18 cellular contexts compared by ENCODE assay signal in the genomic region with DNA sequence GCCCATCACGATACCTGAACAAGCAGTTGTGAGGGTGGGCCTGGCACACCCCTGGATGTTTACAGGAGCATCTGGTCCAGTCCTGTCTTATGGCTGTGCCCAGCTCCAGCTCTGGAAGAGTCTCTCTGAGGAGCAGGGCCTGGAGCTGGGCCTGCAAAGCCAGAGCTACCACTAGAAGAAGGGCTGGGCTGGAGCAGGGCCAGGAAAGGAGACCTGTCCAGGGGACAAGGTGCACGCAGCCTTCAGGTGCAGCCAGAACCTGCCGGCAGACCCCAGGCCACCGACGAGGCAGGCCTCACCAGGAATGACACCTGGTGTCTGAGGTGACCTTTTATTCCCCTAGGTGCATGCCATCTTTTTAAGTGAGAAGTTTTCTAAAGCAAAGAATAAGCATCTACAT. TPM values are rescaled to one million over a fixed set of nuclear protein-coding genes. Genes with fewer than 3 reads are reported as not detected.
DNase-seq lines count a peak whose midpoint lies in the region; ATAC-seq and TF ChIP-seq lines count a peak whose summit lies in the region.
"Had no signal": no experiment of that assay in that cellular context is flagged by ENCODE, and none has a peak within 500 bp of the region (broad histone marks: within the 10 kb centered on the region; RNA-seq: fewer than 3 reads in every experiment).

No MANE protein-coding gene starts in this region.

- H3K79me2 ChIP-seq in HCT116 (ENCODE audit: insufficient read depth, low read length): no peaks in the 10 kb centered on the region
- no peaks in the 10 kb centered on the region for H3K79me2 ChIP-seq in mammary epithelial cell (ENCODE audit: insufficient read depth, low read length)

- H4K8ac ChIP-seq in mesenchymal stem cell (ENCODE audit: low read length): peak overlapping the region; percentile 12

- in situ Hi-C loops in mammary epithelial cell (cut with MboI; ENCODE audit: low sequenced_read_pairs in 2 of 2): no loop called here

- H3K4me3 Mint-ChIP-seq in activated CD8-positive, alpha-beta T cell treated with anti-CD3 and anti-CD28 coated beads for 36 hours: no peak overlapping the region
- H3K4me3 Mint-ChIP-seq: CD14-positive monocyte; CD4-positive, alpha-beta memory T cell; H9 had no signal

- ATAC-seq in HCT116 (no peak), left ventricle myocardium superior (no peak), HG03135 (IDR thresholded peaks at IDR 0.05; ENCODE audit: unreplicated experiment) (no peak)
- ATAC-seq in activated CD8-positive, alpha-beta T cell treated with anti-CD3 and anti-CD28 coated beads for 36 hours: no peak

- H3K4ac ChIP-seq in mesenchymal stem cell (ENCODE audit: low read depth in 1 of 2, low read length in 2 of 2): no peak overlapping the region

- no peaks in the 10 kb centered on the region for H3K79me1 ChIP-seq in mesenchymal stem cell (replicated peaks; ENCODE audit: low read length, poor library complexity, severe bottlenecking)

- H3K9me2 ChIP-seq in HCT116 (ENCODE audit: insufficient read depth): no peaks in the 10 kb centered on the region

- H3K27ac ChIP-seq in A673 (ENCODE audit: low read depth, low read length, poor library complexity, severe bottlenecking) (no peak overlapping the region), HCT116 (ENCODE audit: low read depth, low read length) (no peak overlapping the region), mammary epithelial cell (ENCODE audit: insufficient read depth, low read depth, low read length) (no peak overlapping the region), mesenchymal stem cell (ENCODE audit: low read length, poor library complexity, severe bottlenecking) (no peak overlapping the region)
- H3K27ac ChIP-seq: BLaER1 had no signal

- WGBS in mammary epithelial cell (ENCODE audit: low coverage, missing lambda C conversion rate): 90% methylated on average over 5 of the region's 5 CpGs
- 94% methylated on average over 3 of the region's 5 CpGs for WGBS in mesenchymal stem cell

- H3K9ac ChIP-seq in HCT116 (ENCODE audit: low read length) (no peak overlapping the region), mammary epithelial cell (ENCODE audit: insufficient read depth, low read length) (no peak overlapping the region), mesenchymal stem cell (ENCODE audit: low read length) (no peak overlapping the region)
- H3K9ac ChIP-seq: BLaER1 had no signal

- dilution Hi-C loops in mammary epithelial cell (cut with HindIII; ENCODE audit: low sequenced_read_pairs): no loop called here

- H3K4me3 ChIP-seq in A673 (ENCODE audit: low read depth, low read length, poor library complexity, severe bottlenecking) (no peak overlapping the region), HCT116 (replicated peaks in 1 of 2; ENCODE audit: low read depth in 1 of 2, low read length in 2 of 2) (no peak overlapping the region), mammary epithelial cell (replicated peaks in 1 of 3; ENCODE audit: insufficient read depth in 1 of 3, low read depth in 2 of 3, low read length in 3 of 3) (no peak overlapping the region), mesenchymal stem cell (ENCODE audit: insufficient read depth in 1 of 2, low read depth in 1 of 2, low read length in 2 of 2) (no peak overlapping the region)
- H3K4me3 ChIP-seq: BLaER1 had no signal

- H3K27me3 ChIP-seq in A673 (replicated peaks; ENCODE audit: insufficient read depth, low read depth, low read length, poor library complexity): no peaks in the 10 kb centered on the region
- no peaks in the 10 kb centered on the region for H3K27me3 ChIP-seq in HCT116 (ENCODE audit: insufficient read depth, low read length)
- no peaks in the 10 kb centered on the region for H3K27me3 ChIP-seq in mammary epithelial cell (ENCODE audit: insufficient read depth, low read length)
- H3K27me3 ChIP-seq in mesenchymal stem cell (ENCODE audit: control insufficient read depth in 1 of 2, insufficient read depth in 1 of 2, low read length in 2 of 2): no peaks in the 10 kb centered on the region
- H3K27me3 ChIP-seq: BLaER1 had no signal

- H4K20me1 ChIP-seq in HCT116 (ENCODE audit: insufficient read depth) (no peaks in the 10 kb centered on the region), mammary epithelial cell (ENCODE audit: insufficient read depth, low read length) (no peaks in the 10 kb centered on the region)
- H4K20me1 ChIP-seq: BLaER1 had no signal

- TF ChIP-seq CTCF in A673 (conservative IDR thresholded peaks at IDR 0.05; ENCODE audit: low read depth, low read length) (no peak), HCT116 (IDR thresholded peaks at IDR 0.05 in 2 of 3, conservative IDR thresholded peaks at IDR 0.05 in 1 of 3; ENCODE audit: borderline replicate concordance in 1 of 3, insufficient read depth in 1 of 3, low read depth in 2 of 3, low read length in 2 of 3) (no peak), mammary epithelial cell (conservative IDR thresholded peaks at IDR 0.05 in 1 of 2, IDR thresholded peaks at IDR 0.05 in 1 of 2; ENCODE audit: extremely low read depth in 1 of 2, insufficient read depth in 1 of 2, low read depth in 1 of 2, low read length in 2 of 2) (no peak)
- TF ChIP-seq CTCF in activated CD8-positive, alpha-beta T cell treated with anti-CD3 and anti-CD28 coated beads for 36 hours (IDR thresholded peaks at IDR 0.05): no peak

- no peak overlapping the region for H2BK15ac ChIP-seq in mesenchymal stem cell (ENCODE audit: low read depth, poor library complexity, severe bottlenecking)

- no peak overlapping the region for H3K27ac Mint-ChIP-seq in activated CD8-positive, alpha-beta T cell treated with anti-CD3 and anti-CD28 coated beads for 36 hours
- H3K27ac Mint-ChIP-seq: CD14-positive monocyte had no signal

- H4K91ac ChIP-seq in mesenchymal stem cell (ENCODE audit: low read length): peak overlapping the region; percentile 64

- no peak overlapping the region for H2AFZ ChIP-seq in HCT116 (ENCODE audit: low read depth, low read length, poor library complexity, severe bottlenecking)
- H2AFZ ChIP-seq in mammary epithelial cell (ENCODE audit: low read depth, low read length): no peak overlapping the region
- no peak overlapping the region for H2AFZ ChIP-seq in mesenchymal stem cell (ENCODE audit: low read depth, low read length)

- H3K4me1 Mint-ChIP-seq in activated CD8-positive, alpha-beta T cell treated with anti-CD3 and anti-CD28 coated beads for 36 hours (ENCODE audit: low read depth): peaks cover 4% of the 10 kb centered on the region

- TF ChIP-seq POLR2A in HCT116 (IDR thresholded peaks at IDR 0.05; ENCODE audit: borderline replicate concordance, extremely low read depth, insufficient read depth, insufficient read length): no peak

- POLR2A ChIA-PET in A673 (lab: Charles Lee; ENCODE audit: low non-redundant PET) (no interaction called here), HCT116 (lab: Charles Lee) (no interaction called here)
- POLR2A ChIA-PET in activated CD8-positive, alpha-beta T cell treated with anti-CD3 and anti-CD28 coated beads for 36 hours (lab: Charles Lee): no interaction called here

- H2BK120ac ChIP-seq in mesenchymal stem cell (ENCODE audit: low read depth, low read length): no peak overlapping the region

- H3K36me3 Mint-ChIP-seq in activated CD8-positive, alpha-beta T cell treated with anti-CD3 and anti-CD28 coated beads for 36 hours (ENCODE audit: low read depth): no peaks in the 10 kb centered on the region
- H3K36me3 Mint-ChIP-seq: CD14-positive monocyte had no signal

- RAD21 ChIA-PET in HCT116 (lab: Charles Lee; ENCODE audit: low non-redundant PET in 1 of 2, low total read pairs in 2 of 2, uncharacterized antibody in 2 of 2, unreplicated experiment in 2 of 2): no interaction called here

- H2AK5ac ChIP-seq in mesenchymal stem cell (ENCODE audit: low read length, severe bottlenecking): no peak overlapping the region

- TF ChIP-seq RAD21 in HCT116 (IDR thresholded peaks at IDR 0.05; ENCODE audit: low read depth): no peak

- no peak overlapping the region for H3K23ac ChIP-seq in mesenchymal stem cell (ENCODE audit: low read length in 2 of 2)

- no peak overlapping the region for H2BK12ac ChIP-seq in mesenchymal stem cell (ENCODE audit: low read length in 2 of 2)

- H3K4me2 ChIP-seq in HCT116 (ENCODE audit: low read length): no peak overlapping the region
- no peak overlapping the region for H3K4me2 ChIP-seq in mammary epithelial cell (ENCODE audit: insufficient read depth, low read depth, low read length)
- no peak overlapping the region for H3K4me2 ChIP-seq in mesenchymal stem cell (ENCODE audit: low read length, poor library complexity, severe bottlenecking)
- H3K4me2 ChIP-seq: BLaER1 had no signal

- DNase-seq in A673 (ENCODE audit: low spot score) (no peak), HCT116 (ENCODE audit: low read depth, low spot score) (no peak), mammary epithelial cell (no peak), mesenchymal stem cell (no peak), left ventricle myocardium superior (no peak)
- DNase-seq in activated CD8-positive, alpha-beta T cell treated with anti-CD3 and anti-CD28 coated beads for 36 hours: no peak
- DNase-seq: ACHN; CD4-positive, alpha-beta memory T cell; DMS153; DMS79; GDM1; H9 had no signal

- H3K9me3 Mint-ChIP-seq in activated CD8-positive, alpha-beta T cell treated with anti-CD3 and anti-CD28 coated beads for 36 hours: no peaks in the 10 kb centered on the region
- H3K9me3 Mint-ChIP-seq: CD4-positive, alpha-beta memory T cell; H9 had no signal

- H3K9me3 ChIP-seq in A673 (ENCODE audit: low read depth, low read length, poor library complexity, severe bottlenecking) (no peaks in the 10 kb centered on the region), HCT116 (ENCODE audit: control insufficient read depth in 1 of 2, insufficient read depth in 1 of 2, low read depth in 1 of 2, low read length in 2 of 2) (no peaks in the 10 kb centered on the region), mammary epithelial cell (replicated peaks; ENCODE audit: insufficient read depth, low read length) (no peaks in the 10 kb centered on the region), mesenchymal stem cell (ENCODE audit: control insufficient read depth, low read length) (no peaks in the 10 kb centered on the region)
- H3K9me3 ChIP-seq: BLaER1 had no signal

- peaks cover 4% of the 10 kb centered on the region for H3K4me1 ChIP-seq in A673 (ENCODE audit: insufficient read depth, low read length, poor library complexity, severe bottlenecking)
- H3K4me1 ChIP-seq in HCT116 (ENCODE audit: control insufficient read depth in 1 of 2, insufficient read depth in 2 of 2, low read length in 2 of 2): peaks cover 0 to 8% of the 10 kb centered on the region in 2 experiments; a peak in 1 of 4 replicates
- H3K4me1 ChIP-seq in mammary epithelial cell (ENCODE audit: insufficient read depth, low read length): peaks cover 10% of the 10 kb centered on the region
- peaks cover 12% of the 10 kb centered on the region for H3K4me1 ChIP-seq in mesenchymal stem cell (ENCODE audit: control insufficient read depth, insufficient read depth, low read depth, low read length)
- H3K4me1 ChIP-seq: BLaER1 had no signal

- H3K14ac ChIP-seq in mesenchymal stem cell (ENCODE audit: low read length in 2 of 2): no peak overlapping the region

- BruUV-seq in A673 (replicated peaks; lab: Mats Ljungman, UMichigan) (TSS peak; percentile 33), HCT116 (replicated peaks; lab: Mats Ljungman, UMichigan) (TSS peak; percentile 45), mammary epithelial cell (replicated peaks; lab: Mats Ljungman, UMichigan) (TSS peak; percentile 38)

- no peak overlapping the region for H2BK5ac ChIP-seq in mesenchymal stem cell (ENCODE audit: low read depth, low read length, poor library complexity, severe bottlenecking)

- H3K36me3 ChIP-seq in A673 (ENCODE audit: insufficient read depth, low read length, poor library complexity, severe bottlenecking) (no peaks in the 10 kb centered on the region), HCT116 (ENCODE audit: control insufficient read depth in 1 of 2, insufficient read depth in 2 of 2, low read length in 2 of 2) (no peaks in the 10 kb centered on the region), mammary epithelial cell (ENCODE audit: insufficient read depth, low read length) (no peaks in the 10 kb centered on the region), mesenchymal stem cell (ENCODE audit: control insufficient read depth in 1 of 2, insufficient read depth in 2 of 2, low read depth in 1 of 2, low read length in 2 of 2) (peaks cover 6 to 15% of the 10 kb centered on the region in 2 experiments)

- no peaks in the 10 kb centered on the region for H3K27me3 Mint-ChIP-seq in activated CD8-positive, alpha-beta T cell treated with anti-CD3 and anti-CD28 coated beads for 36 hours
- H3K27me3 Mint-ChIP-seq: CD4-positive, alpha-beta memory T cell had no signal

- CTCF ChIA-PET in A673 (lab: Charles Lee): no interaction called here
- CTCF ChIA-PET in HCT116 (lab: Charles Lee): no interaction called here
- CTCF ChIA-PET in mammary epithelial cell (lab: Charles Lee; ENCODE audit: low non-redundant PET): no interaction called here
- CTCF ChIA-PET in activated CD8-positive, alpha-beta T cell treated with anti-CD3 and anti-CD28 coated beads for 36 hours (lab: Charles Lee): no interaction called here

- intact Hi-C loops in A673 (cut with micrococcal nuclease; ENCODE audit: unreplicated experiment): no loop called here
- intact Hi-C loops in HCT116 (cut with micrococcal nuclease): no loop called here
- intact Hi-C loops in mammary epithelial cell (cut with micrococcal nuclease): no loop called here
- intact Hi-C loops in left ventricle myocardium superior (cut with micrococcal nuclease): no loop called here
- intact Hi-C loops in activated CD8-positive, alpha-beta T cell treated with anti-CD3 and anti-CD28 coated beads for 36 hours (cut with micrococcal nuclease): no loop called here

- no peak overlapping the region for H3K18ac ChIP-seq in mesenchymal stem cell (ENCODE audit: low read depth in 1 of 2, low read length in 2 of 2)

RNA-seq across cellular contexts. Expression of a gene that starts 8.4 kb away (rescaled TPM):
- total RNA-seq in A673 (2021): 0.24 TPM in 1 of 2 replicates, not detected in the other
- not detected for total RNA-seq in HCT116 (2021; ENCODE audit: unreplicated experiment)
- polyA plus RNA-seq in HCT116 (2012): not detected in 2 replicates
- total RNA-seq in mammary epithelial cell: 1 to 10 TPM in 1 of 2 donors, not detected in 1; 2.2 TPM
- polyA plus RNA-seq in mammary epithelial cell: 0.39 TPM
- 5.5 TPM for polyA minus RNA-seq in mammary epithelial cell
- 0.06 TPM for polyA plus RNA-seq in mesenchymal stem cell (2013, experiment 1 of 2)
- not detected for polyA plus RNA-seq in mesenchymal stem cell (2013, experiment 2 of 2)
- not detected for total RNA-seq in left ventricle myocardium superior
- not detected for total RNA-seq in activated CD8-positive, alpha-beta T cell treated with anti-CD3 and anti-CD28 coated beads for 36 hours
- total RNA-seq: A172, Daoy, H1, H9 had no signal
- polyA plus RNA-seq: CD14-positive monocyte; CD4-positive, alpha-beta memory T cell had no signal
